ENCODE assay signal across 8 cellular contexts in genomic region chr6:90219168-90219985, GRCh38.
DNase-seq lines count a peak whose midpoint lies in the region; ATAC-seq and TF ChIP-seq lines count a peak whose summit lies in the region.

No MANE protein-coding gene starts in this region.

- H3K4ac ChIP-seq in neuronal stem cell (ENCODE audit: low read length), result no peak overlapping the region

- H3K4me1 ChIP-seq in esophagus squamous epithelium, result peaks cover 19 to 63% (median 23%) of the 10 kb centered on the region in 3 donors
- H3K4me1 ChIP-seq in neuronal stem cell (ENCODE audit: control insufficient read depth in 2 of 2, insufficient read depth in 1 of 2, low read depth in 1 of 2, low read length in 2 of 2), result peaks cover 30 to 38% of the 10 kb centered on the region in 2 donors

- no peak overlapping the region for H2BK120ac ChIP-seq in neuronal stem cell (ENCODE audit: low read depth, low read length)

- POLR2A ChIA-PET in AG04450 (lab: Yijun Ruan, JAX), result interaction anchor here (0.9 to 3.3 kb wide), 14 partner anchors 25 to 279 kb away, joined by 3 to 47 read pairs (median 12); partner anchors contain the start of gene BACH2

- peak overlapping the region; percentile 7 for H3K18ac ChIP-seq in neuronal stem cell (ENCODE audit: low read length)

- peaks cover 10% of the 10 kb centered on the region for H3K9me3 ChIP-seq in AG04450 (ENCODE audit: control insufficient read depth, insufficient read depth, low read length)
- H3K9me3 ChIP-seq in esophagus squamous epithelium, result peaks cover 0 to 10% (median 10%) of the 10 kb centered on the region in 3 donors
- H3K9me3 ChIP-seq in neuronal stem cell (replicated peaks in 1 of 2; ENCODE audit: control insufficient read depth in 2 of 2, insufficient read depth in 1 of 2, low read depth in 1 of 2, low read length in 2 of 2), result peaks cover 2 to 10% of the 10 kb centered on the region in 2 donors

- no peak overlapping the region for H4K8ac ChIP-seq in neuronal stem cell (ENCODE audit: low read depth, low read length)

- no peak overlapping the region for H3K23ac ChIP-seq in neuronal stem cell (ENCODE audit: low read depth, low read length, poor library complexity)

- no peak overlapping the region for H2BK5ac ChIP-seq in neuronal stem cell (ENCODE audit: low read length)

- WGBS in esophagus squamous epithelium, 2 donors, result 33 to 35% methylated on average over 14 of the region's 14 CpGs
- WGBS in neuronal stem cell (ENCODE audit: extremely low coverage in 2 of 2, insufficient read length in 2 of 2, insufficient replicate concordance in 1 of 2), 2 donors, result no CpG with 5 or more reads among the region's 14 CpGs

- CTCF ChIA-PET in AG04450 (lab: Charles Lee), result interaction anchor here (0.8 to 1.3 kb wide), 4 partner anchors 174 to 279 kb away, joined by 3 to 8 read pairs (median 4); no protein-coding TSS in a partner anchor

- H3K14ac ChIP-seq in neuronal stem cell (ENCODE audit: low read length), result no peak overlapping the region

- H3K9ac ChIP-seq in neuronal stem cell (ENCODE audit: low read depth, low read length, poor library complexity), result no peak overlapping the region

- H2BK12ac ChIP-seq in neuronal stem cell (ENCODE audit: low read length), result no peak overlapping the region

- no peak for ATAC-seq in HG02885 (IDR thresholded peaks at IDR 0.05; ENCODE audit: poor library complexity, unreplicated experiment)

- H2AFZ ChIP-seq in neuronal stem cell (ENCODE audit: low read length), result peak overlapping the region; percentile 72

- H3K79me1 ChIP-seq in neuronal stem cell (ENCODE audit: low read depth, low read length), result peaks cover 3% of the 10 kb centered on the region

- H3K27ac ChIP-seq in AG04450 (ENCODE audit: low read depth, low read length), result peak overlapping the region; percentile 97
- peak overlapping the region; percentile 84 to 92 (median 90) for H3K27ac ChIP-seq in esophagus squamous epithelium
- H3K27ac ChIP-seq in neuronal stem cell (replicated peaks; ENCODE audit: low read length), result peak overlapping the region; percentile 78

- H3K27me3 ChIP-seq in AG04450 (ENCODE audit: control insufficient read depth, insufficient read depth, low read length) (no peaks in the 10 kb centered on the region), esophagus squamous epithelium (no peaks in the 10 kb centered on the region), neuronal stem cell (ENCODE audit: control insufficient read depth in 3 of 3, insufficient read depth in 3 of 3, low read depth in 1 of 3, low read length in 3 of 3) (no peaks in the 10 kb centered on the region)

- no peak for TF ChIP-seq CTCF in AG04450 (IDR thresholded peaks at IDR 0.05; ENCODE audit: low read depth, low read length)
- TF ChIP-seq CTCF in esophagus squamous epithelium (IDR thresholded peaks at IDR 0.05), result no peak

- H4K91ac ChIP-seq in neuronal stem cell (ENCODE audit: low read depth, low read length, poor library complexity), result no peak overlapping the region

- H3K36me3 ChIP-seq in esophagus squamous epithelium (no peaks in the 10 kb centered on the region), neuronal stem cell (replicated peaks in 1 of 2; ENCODE audit: control insufficient read depth in 2 of 2, insufficient read depth in 2 of 2, low read length in 2 of 2) (no peaks in the 10 kb centered on the region)

- no peak for TF ChIP-seq POLR2A in esophagus squamous epithelium (IDR thresholded peaks at IDR 0.05)

- H3K4me3 ChIP-seq in AG04450 (ENCODE audit: low read depth, low read length) (peak overlapping the region; percentile 48), esophagus squamous epithelium (peak overlapping the region in 3 of 4 donors; percentile 28 to 36 (median 34)), neuronal stem cell (ENCODE audit: low read length in 2 of 2) (peak overlapping the region in 1 of 2 donors; percentile 46)

- H2BK15ac ChIP-seq in neuronal stem cell (ENCODE audit: low read length), result no peak overlapping the region

- DNase-seq in AG04450 (ENCODE audit: low read depth, low spot score), result peak; percentile 76
- peak; percentile 56 for DNase-seq in HCEC 1CT
- no peak for DNase-seq in esophagus squamous epithelium (lab: John Stamatoyannopoulos, UW)
- DNase-seq in neuronal stem cell (ENCODE audit: low spot score), result peak; percentile 43
- DNase-seq in NK-92 treated with Interleukin-12 subunit alpha and Interleukin-12 subunit beta, amount 100 ng/mL, for 24 hours (lab: John Stamatoyannopoulos, UW), result no peak
- no peak for DNase-seq in AML-193 (lab: John Stamatoyannopoulos, UW)

- intact Hi-C loops in esophagus squamous epithelium (cut with DNase I), result no loop called here

- no peak overlapping the region for H2AK5ac ChIP-seq in neuronal stem cell (ENCODE audit: low read depth, low read length)

- peak overlapping the region; percentile 28 for H3K4me2 ChIP-seq in neuronal stem cell (ENCODE audit: insufficient read depth, low read length, poor library complexity, severe bottlenecking)

TF ChIP-seq in PFSK-1, 5 proteins besides CTCF, POLR2A, EP300 and RAD21:
- TF ChIP-seq SIN3A (IDR thresholded peaks at IDR 0.05; ENCODE audit: borderline replicate concordance, insufficient read depth, low read length) (peak; percentile 26; the same call in 1 of the 2 replicates), POLR2AphosphoS5 (IDR thresholded peaks at IDR 0.05; ENCODE audit: low read depth, low read length) (peak; percentile 52; the same call in 1 of the 2 replicates)
- TF ChIP-seq, protein P1, sequence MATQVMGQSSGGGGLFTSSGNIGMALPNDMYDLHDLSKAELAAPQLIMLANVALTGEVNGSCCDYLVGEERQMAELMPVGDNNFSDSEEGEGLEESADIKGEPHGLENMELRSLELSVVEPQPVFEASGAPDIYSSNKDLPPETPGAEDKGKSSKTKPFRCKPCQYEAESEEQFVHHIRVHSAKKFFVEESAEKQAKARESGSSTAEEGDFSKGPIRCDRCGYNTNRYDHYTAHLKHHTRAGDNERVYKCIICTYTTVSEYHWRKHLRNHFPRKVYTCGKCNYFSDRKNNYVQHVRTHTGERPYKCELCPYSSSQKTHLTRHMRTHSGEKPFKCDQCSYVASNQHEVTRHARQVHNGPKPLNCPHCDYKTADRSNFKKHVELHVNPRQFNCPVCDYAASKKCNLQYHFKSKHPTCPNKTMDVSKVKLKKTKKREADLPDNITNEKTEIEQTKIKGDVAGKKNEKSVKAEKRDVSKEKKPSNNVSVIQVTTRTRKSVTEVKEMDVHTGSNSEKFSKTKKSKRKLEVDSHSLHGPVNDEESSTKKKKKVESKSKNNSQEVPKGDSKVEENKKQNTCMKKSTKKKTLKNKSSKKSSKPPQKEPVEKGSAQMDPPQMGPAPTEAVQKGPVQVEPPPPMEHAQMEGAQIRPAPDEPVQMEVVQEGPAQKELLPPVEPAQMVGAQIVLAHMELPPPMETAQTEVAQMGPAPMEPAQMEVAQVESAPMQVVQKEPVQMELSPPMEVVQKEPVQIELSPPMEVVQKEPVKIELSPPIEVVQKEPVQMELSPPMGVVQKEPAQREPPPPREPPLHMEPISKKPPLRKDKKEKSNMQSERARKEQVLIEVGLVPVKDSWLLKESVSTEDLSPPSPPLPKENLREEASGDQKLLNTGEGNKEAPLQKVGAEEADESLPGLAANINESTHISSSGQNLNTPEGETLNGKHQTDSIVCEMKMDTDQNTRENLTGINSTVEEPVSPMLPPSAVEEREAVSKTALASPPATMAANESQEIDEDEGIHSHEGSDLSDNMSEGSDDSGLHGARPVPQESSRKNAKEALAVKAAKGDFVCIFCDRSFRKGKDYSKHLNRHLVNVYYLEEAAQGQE (IDR thresholded peaks at IDR 0.05; ENCODE audit: insufficient read depth in 1 of 2, low read depth in 2 of 2, low read length in 2 of 2), result no peak

Comparison
In these comparisons a context has a peak if more than half of its experiments do, and no peak if none do; other contexts are left out.
1. DNase-seq: peak in AG04450 (single experiment), HCEC 1CT (single experiment) and neuronal stem cell (single experiment); none in esophagus squamous epithelium (single experiment), NK-92 treated with Interleukin-12 subunit alpha and Interleukin-12 subunit beta, amount 100 ng/mL, for 24 hours (single experiment) and AML-193 (0 of 2).
2. Peak in every context shown above with its lines, with median percentiles within 50 percentile points of each other: H3K27ac ChIP-seq.